In genomic region chr12:95673576-95673975, GRCh38 we compare ENCODE assay signal across 1 cellular context.
TF ChIP-seq lines count a peak whose summit lies in the region.

No MANE protein-coding gene starts in this region.

TF ChIP-seq in SK-N-SH treated with all-trans-retinoic acid at 6 μM for 48 hours, 23 proteins besides CTCF, POLR2A, EP300 and RAD21 (continued from another document):
- TF ChIP-seq, protein P1, sequence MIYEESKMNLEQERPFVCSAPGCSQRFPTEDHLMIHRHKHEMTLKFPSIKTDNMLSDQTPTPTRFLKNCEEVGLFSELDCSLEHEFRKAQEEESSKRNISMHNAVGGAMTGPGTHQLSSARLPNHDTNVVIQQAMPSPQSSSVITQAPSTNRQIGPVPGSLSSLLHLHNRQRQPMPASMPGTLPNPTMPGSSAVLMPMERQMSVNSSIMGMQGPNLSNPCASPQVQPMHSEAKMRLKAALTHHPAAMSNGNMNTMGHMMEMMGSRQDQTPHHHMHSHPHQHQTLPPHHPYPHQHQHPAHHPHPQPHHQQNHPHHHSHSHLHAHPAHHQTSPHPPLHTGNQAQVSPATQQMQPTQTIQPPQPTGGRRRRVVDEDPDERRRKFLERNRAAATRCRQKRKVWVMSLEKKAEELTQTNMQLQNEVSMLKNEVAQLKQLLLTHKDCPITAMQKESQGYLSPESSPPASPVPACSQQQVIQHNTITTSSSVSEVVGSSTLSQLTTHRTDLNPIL (CRISPR knock-in tag; IDR thresholded peaks at IDR 0.05; ENCODE audit: low read depth), result no peak
- TF ChIP-seq TCF4 (CRISPR knock-in tag; IDR thresholded peaks at IDR 0.05; ENCODE audit: borderline replicate concordance), result no peak
- no peak for TF ChIP-seq BACH2 (CRISPR knock-in tag; IDR thresholded peaks at IDR 0.05; ENCODE audit: borderline replicate concordance)
